ENCODE assay signal across 10 cellular contexts in the genomic region with DNA sequence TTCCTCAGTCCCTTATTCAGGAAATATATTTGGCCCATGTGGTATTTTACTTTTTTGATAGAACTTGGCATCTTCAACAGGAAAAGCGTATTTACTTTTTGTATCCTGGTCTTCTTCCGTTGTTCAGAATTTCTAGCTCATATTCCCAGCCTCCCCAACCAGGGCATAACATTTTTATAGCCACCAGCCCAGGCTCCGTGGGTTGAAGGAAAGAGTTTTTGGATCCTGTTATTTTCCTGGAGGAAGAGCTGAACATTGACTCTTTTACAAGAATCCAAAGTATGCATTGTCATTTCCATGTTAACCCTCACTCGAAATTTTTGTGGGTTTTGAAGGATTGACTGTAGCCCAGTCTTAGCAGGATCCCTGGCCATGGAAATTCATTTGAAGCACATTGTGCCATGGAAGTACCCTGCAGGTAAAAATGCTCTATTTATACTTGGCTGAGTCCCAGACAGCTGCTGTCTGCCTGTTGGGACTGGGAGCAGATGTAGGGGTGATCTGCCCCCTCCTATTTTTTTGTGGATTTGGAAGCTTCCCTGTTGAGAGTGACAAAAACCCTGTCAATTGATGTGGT.
DNase-seq lines count a peak whose midpoint lies in the region; ATAC-seq and TF ChIP-seq lines count a peak whose summit lies in the region.
"Had no signal": no experiment of that assay in that cellular context is flagged by ENCODE, and none has a peak within 500 bp of the region (broad histone marks: within the 10 kb centered on the region; RNA-seq: fewer than 3 reads in every experiment).

No MANE protein-coding gene starts in this region.

- H2BK5ac ChIP-seq in trophoblast cell (ENCODE audit: low read depth, low read length, poor library complexity) = no peak overlapping the region

- H4K91ac ChIP-seq in trophoblast cell (ENCODE audit: low read depth, low read length) = no peak overlapping the region

- no peak overlapping the region for H3K9ac ChIP-seq in fibroblast of lung (ENCODE audit: insufficient read depth, low read length)
- H3K9ac ChIP-seq in trophoblast cell (ENCODE audit: low read length) = no peak overlapping the region

- no peak overlapping the region for H2BK12ac ChIP-seq in trophoblast cell (ENCODE audit: low read length)

- no peaks in the 10 kb centered on the region for H3K27me3 ChIP-seq in H7 (ENCODE audit: control insufficient read depth, insufficient read depth, low read length)
- no peaks in the 10 kb centered on the region for H3K27me3 ChIP-seq in fibroblast of lung (ENCODE audit: control insufficient read depth, insufficient read depth, low read length)
- H3K27me3 ChIP-seq in trophoblast cell (ENCODE audit: insufficient read depth, low read length) = no peaks in the 10 kb centered on the region
- H3K27me3 ChIP-seq in sigmoid colon = no peaks in the 10 kb centered on the region

- H3K23ac ChIP-seq in trophoblast cell (ENCODE audit: low read length) = no peak overlapping the region

- H3K4me2 ChIP-seq in fibroblast of lung (ENCODE audit: extremely low read depth, insufficient read depth, low read length) (no peak overlapping the region), trophoblast cell (ENCODE audit: low read length) (no peak overlapping the region)

- H3K27ac ChIP-seq in fibroblast of lung (ENCODE audit: insufficient read depth, low read length) = no peak overlapping the region
- peak overlapping the region; percentile 62 for H3K27ac ChIP-seq in trophoblast cell (ENCODE audit: low read depth, low read length)
- H3K27ac ChIP-seq in sigmoid colon = peak overlapping the region in 2 of 4 donors; percentile 17 to 18

- H3K4ac ChIP-seq in trophoblast cell (ENCODE audit: low read depth, low read length) = no peak overlapping the region

- no peak overlapping the region for H2BK120ac ChIP-seq in trophoblast cell (ENCODE audit: insufficient read depth, low read length, poor library complexity)

- H3K4me3 ChIP-seq in H7 (ENCODE audit: insufficient read depth, low read depth, low read length) (no peak overlapping the region), fibroblast of lung (replicated peaks in 1 of 4; ENCODE audit: control extremely low read depth in 1 of 4, insufficient read depth in 1 of 4, low read depth in 3 of 4, low read length in 4 of 4) (no peak overlapping the region), trophoblast cell (ENCODE audit: low read depth, low read length) (no peak overlapping the region), sigmoid colon (no peak overlapping the region)

- intact Hi-C loops in sigmoid colon (cut with DNase I) = no loop called here

- H3K9me3 ChIP-seq in fibroblast of lung (ENCODE audit: control insufficient read depth, insufficient read depth, low read depth, low read length) (no peaks in the 10 kb centered on the region), trophoblast cell (ENCODE audit: insufficient read depth, low read depth, low read length) (no peaks in the 10 kb centered on the region), sigmoid colon (no peaks in the 10 kb centered on the region)

- peaks cover 6% of the 10 kb centered on the region for H3K79me1 ChIP-seq in trophoblast cell (ENCODE audit: low read length)

- no peak for ATAC-seq in HG02885 (IDR thresholded peaks at IDR 0.05; ENCODE audit: poor library complexity, unreplicated experiment)
- ATAC-seq: activated CD4-positive, CD25-positive, alpha-beta regulatory T cell treated with anti-CD3 and anti-CD28 coated beads, Interleukin-2, amount 50 U/mL, for 24 hours had no signal

- no peak overlapping the region for H2AK5ac ChIP-seq in trophoblast cell (ENCODE audit: low read length)

- H3K4me1 ChIP-seq in fibroblast of lung (ENCODE audit: control insufficient read depth, extremely low read depth, insufficient read depth, low read length) (peaks cover 11% of the 10 kb centered on the region), trophoblast cell (ENCODE audit: control insufficient read depth in 1 of 2, insufficient read depth in 2 of 2, low read length in 2 of 2) (peaks cover 3 to 25% of the 10 kb centered on the region in 2 experiments), sigmoid colon (peaks cover 0 to 81% (median 44%) of the 10 kb centered on the region in 4 donors)

- no peak overlapping the region for H4K8ac ChIP-seq in trophoblast cell (ENCODE audit: low read depth, low read length)

- no peak overlapping the region for H3K14ac ChIP-seq in trophoblast cell (ENCODE audit: low read length)

- no peak for TF ChIP-seq EP300 in sigmoid colon (IDR thresholded peaks at IDR 0.05)

- H3K36me3 ChIP-seq in H7 (replicated peaks; ENCODE audit: control insufficient read depth, insufficient read depth, low read length) = no peaks in the 10 kb centered on the region
- no peaks in the 10 kb centered on the region for H3K36me3 ChIP-seq in fibroblast of lung (ENCODE audit: control insufficient read depth, insufficient read depth, low read length)
- no peaks in the 10 kb centered on the region for H3K36me3 ChIP-seq in trophoblast cell (ENCODE audit: control insufficient read depth in 1 of 2, insufficient read depth in 2 of 2, low read length in 2 of 2)
- no peaks in the 10 kb centered on the region for H3K36me3 ChIP-seq in sigmoid colon

- peak; percentile 25 for DNase-seq in H7
- DNase-seq in NCI-H69 (lab: John Stamatoyannopoulos, UW) = peak; percentile 97
- peak; percentile 32 to 89 for DNase-seq in fibroblast of lung (ENCODE audit: low read depth in 2 of 2)
- DNase-seq in trophoblast cell = peak in 1 of 2 donors; percentile 24
- no peak for DNase-seq in sigmoid colon
- DNase-seq in GDM1 (lab: John Stamatoyannopoulos, UW) = no peak
- DNase-seq in D341Med (ENCODE audit: low spot score) = no peak
- DNase-seq: cerebellar nuclear complex had no signal

- H2AFZ ChIP-seq in fibroblast of lung (ENCODE audit: low read length) (no peak overlapping the region), trophoblast cell (ENCODE audit: insufficient read depth, low read length, poor library complexity) (no peak overlapping the region)

- no peak overlapping the region for H3K18ac ChIP-seq in trophoblast cell (ENCODE audit: low read length)

- H4K20me1 ChIP-seq in fibroblast of lung (ENCODE audit: control insufficient read depth, extremely low read depth, insufficient read depth, low read length) = no peaks in the 10 kb centered on the region

- no CpG with 5 or more reads among the region's 4 CpGs for WGBS in trophoblast cell (ENCODE audit: extremely low coverage, insufficient coverage, insufficient read length)
- WGBS in sigmoid colon, 2 donors = 43 to 45% methylated on average over 4 of the region's 4 CpGs

- TF ChIP-seq CTCF in fibroblast of lung (conservative IDR thresholded peaks at IDR 0.05 in 1 of 2, IDR thresholded peaks at IDR 0.05 in 1 of 2; ENCODE audit: low read depth in 1 of 2, low read length in 2 of 2) = no peak
- no peak for TF ChIP-seq CTCF in sigmoid colon (IDR thresholded peaks at IDR 0.05)

- no peak for TF ChIP-seq POLR2A in sigmoid colon (IDR thresholded peaks at IDR 0.05)

- no peak overlapping the region for H4K12ac ChIP-seq in trophoblast cell (ENCODE audit: low read depth, low read length)

- peaks cover 35% of the 10 kb centered on the region for H3K79me2 ChIP-seq in fibroblast of lung (ENCODE audit: control insufficient read depth, insufficient read depth, low read length)
- H3K79me2 ChIP-seq in trophoblast cell (ENCODE audit: control insufficient read depth, insufficient read depth, low read length, poor library complexity) = peaks cover 3% of the 10 kb centered on the region

Comparison
In these comparisons a context has a peak if more than half of its experiments do, and no peak if none do; other contexts are left out.
1. DNase-seq: peak in H7 (single experiment), NCI-H69 (single experiment) and fibroblast of lung (2 of 2); none in sigmoid colon (single experiment), GDM1 (single experiment) and D341Med (single experiment).